ENCODE assay signal across 14 cellular contexts in genomic region chr15:55248895-55249294, GRCh38. TPM values are rescaled to one million over a fixed set of nuclear protein-coding genes. Genes with fewer than 3 reads are reported as not detected.
DNase-seq lines count a peak whose midpoint lies in the region; ATAC-seq and TF ChIP-seq lines count a peak whose summit lies in the region.
"Had no signal": no experiment of that assay in that cellular context is flagged by ENCODE, and none has a peak within 500 bp of the region (broad histone marks: within the 10 kb centered on the region; RNA-seq: fewer than 3 reads in every experiment).

No MANE protein-coding gene starts in this region.

- peaks cover 54% of the 10 kb centered on the region for H3K36me3 Mint-ChIP-seq in activated CD8-positive, alpha-beta T cell treated with anti-CD3 and anti-CD28 coated beads for 36 hours (ENCODE audit: low read depth)
- H3K36me3 Mint-ChIP-seq in activated CD8-positive, alpha-beta T cell treated with anti-CD3 and anti-CD28 coated beads, Interleukin-2, amount 10 ng/mL, durations not matched to agents 7 days and 5 days (ENCODE audit: low read depth) = peaks cover 67% of the 10 kb centered on the region

- peaks cover 75% of the 10 kb centered on the region for H3K4me1 Mint-ChIP-seq in activated CD8-positive, alpha-beta T cell treated with anti-CD3 and anti-CD28 coated beads for 36 hours (ENCODE audit: low read depth)
- H3K4me1 Mint-ChIP-seq in activated CD8-positive, alpha-beta T cell treated with anti-CD3 and anti-CD28 coated beads, Interleukin-2, amount 10 ng/mL, durations not matched to agents 7 days and 5 days (ENCODE audit: low read depth) = peaks cover 74% of the 10 kb centered on the region

- DNase-seq in activated CD8-positive, alpha-beta T cell treated with anti-CD3 and anti-CD28 coated beads for 36 hours = no peak
- DNase-seq in activated CD8-positive, alpha-beta T cell treated with anti-CD3 and anti-CD28 coated beads, Interleukin-2, amount 10 ng/mL, durations not matched to agents 7 days and 5 days = no peak
- DNase-seq in HAP-1 (ENCODE audit: low spot score in 2 of 2) (peak; percentile 18 to 51), left colon (no peak), stomach (no peak), activated gamma-delta T cell (lab: John Stamatoyannopoulos, UW) (no peak), NCI-H69 (lab: John Stamatoyannopoulos, UW) (no peak)
- DNase-seq: ACHN; CD4-positive, alpha-beta memory T cell; EL; NCI-H1436; NCI-H2029 treated with DMSO at 0.1 percent for 48 hours; SHP77 had no signal

- H3K27ac Mint-ChIP-seq in activated CD8-positive, alpha-beta T cell treated with anti-CD3 and anti-CD28 coated beads for 36 hours = peak overlapping the region; percentile 9
- H3K27ac Mint-ChIP-seq in activated CD8-positive, alpha-beta T cell treated with anti-CD3 and anti-CD28 coated beads, Interleukin-2, amount 10 ng/mL, durations not matched to agents 7 days and 5 days = no peak overlapping the region

- in situ Hi-C loops in HAP-1 (cut with MboI; ENCODE audit: low sequenced_read_pairs) = no loop called here

- CTCF ChIA-PET in activated CD8-positive, alpha-beta T cell treated with anti-CD3 and anti-CD28 coated beads for 36 hours (lab: Charles Lee) = interaction anchor here (0.7 to 2.6 kb wide), 2 partner anchors 18 to 31 kb away, joined by 3 to 7 read pairs; no protein-coding TSS in a partner anchor
- CTCF ChIA-PET in activated CD8-positive, alpha-beta T cell treated with anti-CD3 and anti-CD28 coated beads, Interleukin-2, amount 10 ng/mL, durations not matched to agents 7 days and 5 days (lab: Charles Lee) = interaction anchor here (0.7 to 1.0 kb wide), 2 partner anchors 10 to 18 kb away, joined by 3 to 4 read pairs; no protein-coding TSS in a partner anchor

- intact Hi-C loops in activated CD8-positive, alpha-beta T cell treated with anti-CD3 and anti-CD28 coated beads for 36 hours (cut with micrococcal nuclease) = no loop called here
- intact Hi-C loops in left colon (cut with DNase I, micrococcal nuclease) (no loop called here), stomach (cut with DNase I; ENCODE audit: low total_unique reads) (no loop called here)

- POLR2A ChIA-PET in activated CD8-positive, alpha-beta T cell treated with anti-CD3 and anti-CD28 coated beads for 36 hours (lab: Charles Lee) = no interaction called here
- POLR2A ChIA-PET in activated CD8-positive, alpha-beta T cell treated with anti-CD3 and anti-CD28 coated beads, Interleukin-2, amount 10 ng/mL, durations not matched to agents 7 days and 5 days (lab: Charles Lee) = no interaction called here

- H3K4me3 ChIP-seq in HAP-1 = no peak overlapping the region
- no peak overlapping the region for H3K4me3 ChIP-seq in stomach

- H3K36me3 ChIP-seq in HAP-1 (replicated peaks) (no peaks in the 10 kb centered on the region), stomach (peaks cover 0 to 3% (median 0%) of the 10 kb centered on the region in 4 donors)

- TF ChIP-seq CTCF in activated CD8-positive, alpha-beta T cell treated with anti-CD3 and anti-CD28 coated beads for 36 hours (IDR thresholded peaks at IDR 0.05) = no peak
- no peak for TF ChIP-seq CTCF in stomach (IDR thresholded peaks at IDR 0.05)

- H3K4me3 Mint-ChIP-seq in activated CD8-positive, alpha-beta T cell treated with anti-CD3 and anti-CD28 coated beads for 36 hours = no peak overlapping the region
- H3K4me3 Mint-ChIP-seq in activated CD8-positive, alpha-beta T cell treated with anti-CD3 and anti-CD28 coated beads, Interleukin-2, amount 10 ng/mL, durations not matched to agents 7 days and 5 days = no peak overlapping the region

- H3K27me3 Mint-ChIP-seq in activated CD8-positive, alpha-beta T cell treated with anti-CD3 and anti-CD28 coated beads for 36 hours = no peaks in the 10 kb centered on the region
- H3K27me3 Mint-ChIP-seq in activated CD8-positive, alpha-beta T cell treated with anti-CD3 and anti-CD28 coated beads, Interleukin-2, amount 10 ng/mL, durations not matched to agents 7 days and 5 days (ENCODE audit: low read depth) = no peaks in the 10 kb centered on the region
- H3K27me3 Mint-ChIP-seq: CD4-positive, alpha-beta memory T cell had no signal

- TF ChIP-seq POLR2A in stomach (IDR thresholded peaks at IDR 0.05) = no peak

- no peak for TF ChIP-seq EP300 in stomach (IDR thresholded peaks at IDR 0.05)

- WGBS in stomach, 5 donors = 28 to 58% (median 40%) methylated on average over 1 of the region's 1 CpG

- H3K4me1 ChIP-seq in HAP-1 (peaks cover 2% of the 10 kb centered on the region; the same call in 1 of the 2 replicates), stomach (peaks cover 50 to 97% (median 61%) of the 10 kb centered on the region in 4 donors)

- H3K27me3 ChIP-seq in HAP-1 (ENCODE audit: low read depth) = no peaks in the 10 kb centered on the region
- H3K27me3 ChIP-seq in stomach = no peaks in the 10 kb centered on the region

- H3K9me3 ChIP-seq in HAP-1 (no peaks in the 10 kb centered on the region), stomach (no peaks in the 10 kb centered on the region)

- ATAC-seq in activated CD8-positive, alpha-beta T cell treated with anti-CD3 and anti-CD28 coated beads for 36 hours = no peak
- no peak for ATAC-seq in activated CD8-positive, alpha-beta T cell treated with anti-CD3 and anti-CD28 coated beads, Interleukin-2, amount 10 ng/mL, durations not matched to agents 7 days and 5 days
- ATAC-seq in left colon (peak; percentile 78), GM18867 (IDR thresholded peaks at IDR 0.05; ENCODE audit: unreplicated experiment) (no peak)

- no peaks in the 10 kb centered on the region for H3K9me3 Mint-ChIP-seq in activated CD8-positive, alpha-beta T cell treated with anti-CD3 and anti-CD28 coated beads for 36 hours
- H3K9me3 Mint-ChIP-seq in activated CD8-positive, alpha-beta T cell treated with anti-CD3 and anti-CD28 coated beads, Interleukin-2, amount 10 ng/mL, durations not matched to agents 7 days and 5 days (ENCODE audit: insufficient read depth) = no peaks in the 10 kb centered on the region

- peak overlapping the region; percentile 63 to 84 (median 73) for H3K27ac ChIP-seq in stomach

RNA-seq across cellular contexts. Expression of gene RAB27A, which starts 40.7 kb away (rescaled TPM):
- 100 to 1,000 TPM; 122 to 125 TPM for total RNA-seq in activated CD8-positive, alpha-beta T cell treated with anti-CD3 and anti-CD28 coated beads for 36 hours
- total RNA-seq in activated CD8-positive, alpha-beta T cell treated with anti-CD3 and anti-CD28 coated beads, Interleukin-2, amount 10 ng/mL, durations not matched to agents 7 days and 5 days = 100 to 1,000 TPM; 102 to 105 TPM
- total RNA-seq in left colon = 10 to 100 TPM; 82.8 to 98.0 TPM
- total RNA-seq in stomach = 10 to 100 TPM in 4 of 5 donors, 1 to 10 TPM in 1; 4.3 to 78.4 (median 56.7) TPM
- 100 to 1,000 TPM in 1 of 3 donors, 10 to 100 TPM in 2; 19.0 to 146 (median 59.5) TPM for polyA plus RNA-seq in stomach

RNA-seq across cellular contexts. Expression of gene RSL24D1, which starts 52.2 kb away (rescaled TPM):
- total RNA-seq in activated CD8-positive, alpha-beta T cell treated with anti-CD3 and anti-CD28 coated beads for 36 hours = 100 to 1,000 TPM; 183 to 194 TPM
- total RNA-seq in activated CD8-positive, alpha-beta T cell treated with anti-CD3 and anti-CD28 coated beads, Interleukin-2, amount 10 ng/mL, durations not matched to agents 7 days and 5 days = 10 to 100 TPM; 79.6 to 85.2 TPM
- total RNA-seq in left colon = 10 to 100 TPM; 36.0 to 46.0 TPM
- total RNA-seq in stomach = 100 to 1,000 TPM in 2 of 5 donors, 10 to 100 TPM in 3; 22.2 to 115 (median 39.4) TPM
- polyA plus RNA-seq in stomach = 100 to 1,000 TPM in 1 of 3 donors, 10 to 100 TPM in 2; 84.9 to 187 (median 90.2) TPM

Comparison
In these comparisons a context has a peak if more than half of its experiments do, and no peak if none do; other contexts are left out.
1. DNase-seq: peak in HAP-1 (2 of 2); none in activated CD8-positive, alpha-beta T cell treated with anti-CD3 and anti-CD28 coated beads for 36 hours (single experiment), activated CD8-positive, alpha-beta T cell treated with anti-CD3 and anti-CD28 coated beads, Interleukin-2, amount 10 ng/mL, durations not matched to agents 7 days and 5 days (single experiment), left colon (0 of 2), stomach (single experiment), activated gamma-delta T cell (single experiment) and NCI-H69 (single experiment).